21 cellular contexts compared by ENCODE assay signal in the genomic region with DNA sequence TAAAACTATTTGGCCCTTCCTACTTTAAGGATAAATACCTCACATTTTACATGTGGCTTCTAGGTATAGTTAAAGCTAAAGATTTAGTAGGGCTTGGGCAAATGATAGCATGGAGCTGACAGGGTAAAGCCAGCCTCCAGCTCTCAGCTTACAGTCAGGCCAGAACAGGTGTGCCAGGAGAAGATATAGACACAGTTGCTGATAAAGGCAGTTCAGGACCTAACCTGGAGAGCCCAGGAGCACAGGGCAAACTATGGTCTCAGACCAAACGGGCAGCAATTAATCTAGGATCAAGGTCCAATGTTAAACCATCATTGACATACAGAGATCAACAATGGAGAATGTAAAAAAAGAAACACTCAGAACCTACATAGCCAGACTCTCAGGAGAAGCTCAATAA. TPM values are rescaled to one million over a fixed set of nuclear protein-coding genes. Genes with fewer than 3 reads are reported as not detected.
DNase-seq lines count a peak whose midpoint lies in the region; ATAC-seq, FAIRE-seq and TF ChIP-seq lines count a peak whose summit lies in the region.
"Had no signal": no experiment of that assay in that cellular context is flagged by ENCODE, and none has a peak within 500 bp of the region (broad histone marks: within the 10 kb centered on the region; RNA-seq: fewer than 3 reads in every experiment).

No MANE protein-coding gene starts in this region.

- TF ChIP-seq EP300 in H1 (IDR thresholded peaks at IDR 0.05; ENCODE audit: borderline replicate concordance in 1 of 2, low read depth in 2 of 2, low read length in 2 of 2) = no peak

- no peak overlapping the region for H3K9ac ChIP-seq in H1 (replicated peaks in 1 of 4; ENCODE audit: extremely low read depth in 1 of 4, low read depth in 3 of 4, low read length in 3 of 4)
- H3K9ac ChIP-seq: BLaER1 treated with 17β-estradiol and CSF1 and Interleukin-3, amounts not matched to agents 10 nM and 100 nM had no signal

- H3K27ac Mint-ChIP-seq in natural killer cell = peak overlapping the region; percentile 76 to 86
- H3K27ac Mint-ChIP-seq in CD8-positive, alpha-beta T cell = no peak overlapping the region
- H3K27ac Mint-ChIP-seq in activated T-cell treated with anti-CD3 and anti-CD28 coated beads, Interleukin-2, amount 50 U/mL, for 72 hours = no peak overlapping the region
- H3K27ac Mint-ChIP-seq: CD4-positive, alpha-beta T cell had no signal

- no peak overlapping the region for H3K14ac ChIP-seq in H1 (ENCODE audit: insufficient read length)

- no peak overlapping the region for H2BK15ac ChIP-seq in H1 (ENCODE audit: low read length)

- CTCF ChIA-PET in H1 (lab: Charles Lee; ENCODE audit: partially characterized antibody) = interaction anchor here (1.1 to 1.4 kb wide), 3 partner anchors 34 to 157 kb away, joined by 3 to 4 read pairs (median 3); no protein-coding TSS in a partner anchor
- CTCF ChIA-PET in CD8-positive, alpha-beta T cell (lab: Charles Lee) = no interaction called here

- no peak overlapping the region for H3K4me3 ChIP-seq in H1 (ENCODE audit: extremely low read depth in 1 of 4, insufficient read depth in 2 of 4, low read depth in 3 of 4, low read length in 4 of 4)
- H3K4me3 ChIP-seq in CD8-positive, alpha-beta T cell (ENCODE audit: low read depth, low read length) = no peak overlapping the region
- H3K4me3 ChIP-seq: A549; BLaER1 treated with 17β-estradiol and CSF1 and Interleukin-3, amounts not matched to agents 10 nM and 100 nM had no signal

- POLR2A ChIA-PET in H1 (lab: Charles Lee; ENCODE audit: partially characterized antibody) = interaction anchor here (1.2 kb wide), 2 partner anchors 9 to 19 kb away, joined by 3 read pairs; no protein-coding TSS in a partner anchor
- POLR2A ChIA-PET in CD8-positive, alpha-beta T cell (lab: Charles Lee) = no interaction called here

- no peaks in the 10 kb centered on the region for H3K36me3 Mint-ChIP-seq in natural killer cell
- H3K36me3 Mint-ChIP-seq in CD8-positive, alpha-beta T cell = no peaks in the 10 kb centered on the region
- peaks cover 0 to 2% of the 10 kb centered on the region in 2 donors for H3K36me3 Mint-ChIP-seq in activated T-cell treated with anti-CD3 and anti-CD28 coated beads, Interleukin-2, amount 50 U/mL, for 72 hours (ENCODE audit: insufficient read depth in 2 of 2)

- H3K4ac ChIP-seq in H1 (replicated peaks; ENCODE audit: insufficient read length, low read depth, low read length) = no peak overlapping the region

- no peak overlapping the region for H2BK20ac ChIP-seq in H1 (ENCODE audit: low read length)

- no peak overlapping the region for H3K27ac ChIP-seq in H1 (ENCODE audit: low read depth, low read length)
- H3K27ac ChIP-seq in CD8-positive, alpha-beta T cell (ENCODE audit: low read depth, low read length) = no peak overlapping the region
- H3K27ac ChIP-seq: A549; BLaER1 treated with 17β-estradiol and CSF1 and Interleukin-3, amounts not matched to agents 10 nM and 100 nM had no signal

- H4K8ac ChIP-seq in H1 (ENCODE audit: extremely low read depth, insufficient read depth, low read length) = no peak overlapping the region

- H2BK120ac ChIP-seq in H1 (replicated peaks; ENCODE audit: low read depth, low read length) = no peak overlapping the region

- no peaks in the 10 kb centered on the region for H4K20me1 ChIP-seq in H1 (replicated peaks in 1 of 2; ENCODE audit: control insufficient read depth in 1 of 2, insufficient read depth in 2 of 2, low read length in 2 of 2)
- H4K20me1 ChIP-seq: BLaER1 treated with 17β-estradiol and CSF1 and Interleukin-3, amounts not matched to agents 10 nM and 100 nM had no signal

- no peak overlapping the region for H3K4me2 ChIP-seq in H1 (ENCODE audit: insufficient read depth in 1 of 2, low read depth in 2 of 2, low read length in 2 of 2)
- H3K4me2 ChIP-seq: A549; BLaER1 treated with 17β-estradiol and CSF1 and Interleukin-3, amounts not matched to agents 10 nM and 100 nM had no signal

- H3K4me3 Mint-ChIP-seq in natural killer cell = peak overlapping the region; percentile 63
- H3K4me3 Mint-ChIP-seq in CD8-positive, alpha-beta T cell = no peak overlapping the region
- no peak overlapping the region for H3K4me3 Mint-ChIP-seq in activated T-cell treated with anti-CD3 and anti-CD28 coated beads, Interleukin-2, amount 50 U/mL, for 72 hours
- H3K4me3 Mint-ChIP-seq: CD4-positive, alpha-beta T cell had no signal

- peaks cover 0 to 4% of the 10 kb centered on the region in 2 experiments; a peak in 1 of 4 replicates for H3K9me3 ChIP-seq in H1 (ENCODE audit: insufficient read depth in 2 of 2, low read depth in 1 of 2, low read length in 1 of 2)
- no peaks in the 10 kb centered on the region for H3K9me3 ChIP-seq in CD8-positive, alpha-beta T cell (ENCODE audit: low read length)
- H3K9me3 ChIP-seq: A549, BE2C had no signal

- H4K91ac ChIP-seq in H1 (replicated peaks; ENCODE audit: insufficient read length, low read length) = no peak overlapping the region

- no peaks in the 10 kb centered on the region; the same call in 1 of the 2 replicates for H3K79me1 ChIP-seq in H1 (ENCODE audit: low read depth, low read length)

- no peaks in the 10 kb centered on the region for H3K9me3 Mint-ChIP-seq in natural killer cell
- H3K9me3 Mint-ChIP-seq in CD8-positive, alpha-beta T cell = peaks cover 5% of the 10 kb centered on the region
- H3K9me3 Mint-ChIP-seq in activated T-cell treated with anti-CD3 and anti-CD28 coated beads, Interleukin-2, amount 50 U/mL, for 72 hours = peaks cover 4 to 6% of the 10 kb centered on the region in 2 donors

- no peak for TF ChIP-seq RAD21 in H1 (IDR thresholded peaks at IDR 0.05 in 1 of 2, conservative IDR thresholded peaks at IDR 0.05 in 1 of 2; ENCODE audit: low read depth in 2 of 2, low read length in 2 of 2)

- no peak overlapping the region for H3K23ac ChIP-seq in H1 (ENCODE audit: insufficient read length)

- intact Hi-C loops in natural killer cell (cut with micrococcal nuclease) = no loop called here
- intact Hi-C loops in CD8-positive, alpha-beta T cell (cut with DNase I, micrococcal nuclease) = no loop called here

- no peak overlapping the region for H3K18ac ChIP-seq in H1 (ENCODE audit: extremely low read depth, low read length)

- no peak overlapping the region for H2AFZ ChIP-seq in H1 (ENCODE audit: low read length)

- TF ChIP-seq POLR2A in H1 (IDR thresholded peaks at IDR 0.05; ENCODE audit: control extremely low read depth in 1 of 2, low read depth in 2 of 2, low read length in 2 of 2) = no peak

- no peaks in the 10 kb centered on the region for H3K79me2 ChIP-seq in H1 (ENCODE audit: control insufficient read depth in 1 of 2, insufficient read depth in 2 of 2, low read length in 2 of 2)

- no peak for ATAC-seq in natural killer cell
- no peak for ATAC-seq in CD8-positive, alpha-beta T cell
- ATAC-seq in activated T-cell treated with anti-CD3 and anti-CD28 coated beads, Interleukin-2, amount 50 U/mL, for 72 hours (replicated peaks in 1 of 2) = no peak
- ATAC-seq: A549 had no signal

- peaks cover 36 to 38% of the 10 kb centered on the region in 2 donors for H3K4me1 Mint-ChIP-seq in natural killer cell
- peaks cover 15% of the 10 kb centered on the region for H3K4me1 Mint-ChIP-seq in CD8-positive, alpha-beta T cell (ENCODE audit: low read depth)
- peaks cover 6% of the 10 kb centered on the region for H3K4me1 Mint-ChIP-seq in activated T-cell treated with anti-CD3 and anti-CD28 coated beads, Interleukin-2, amount 50 U/mL, for 72 hours (ENCODE audit: low read depth)

- no peaks in the 10 kb centered on the region for H3K27me3 Mint-ChIP-seq in natural killer cell (ENCODE audit: low read depth in 2 of 2)
- peaks cover 4% of the 10 kb centered on the region for H3K27me3 Mint-ChIP-seq in CD8-positive, alpha-beta T cell (ENCODE audit: low read depth)
- no peaks in the 10 kb centered on the region for H3K27me3 Mint-ChIP-seq in activated T-cell treated with anti-CD3 and anti-CD28 coated beads, Interleukin-2, amount 50 U/mL, for 72 hours (ENCODE audit: low read depth)
- H3K27me3 Mint-ChIP-seq: CD4-positive, alpha-beta T cell had no signal

- peak overlapping the region; percentile 52 for H2BK12ac ChIP-seq in H1 (ENCODE audit: low read depth, low read length)

- WGBS in H1 (ENCODE audit: extremely low coverage in 1 of 2, insufficient coverage in 1 of 2, insufficient read length in 1 of 2, insufficient replicate concordance in 2 of 2, low coverage in 1 of 2, low lambda C conversion rate in 2 of 2, missing lambda C conversion rate in 1 of 2), 2 experiments = 88% methylated on average over 1 of the region's 1 CpG; no CpG with 5 or more reads in 1 of the 2 experiments

- no peak for FAIRE-seq in H1 (lab: Jason Lieb, UNC)
- FAIRE-seq: A549, G401.6, GM12892 had no signal

- H3K27me3 ChIP-seq in H1 (replicated peaks in 1 of 4; ENCODE audit: control insufficient read depth in 3 of 4, extremely low read depth in 1 of 4, insufficient read depth in 3 of 4, low read length in 3 of 4) = no peaks in the 10 kb centered on the region
- no peaks in the 10 kb centered on the region for H3K27me3 ChIP-seq in CD8-positive, alpha-beta T cell (ENCODE audit: insufficient read depth, low read length)
- H3K27me3 ChIP-seq: BE2C; BLaER1 treated with 17β-estradiol and CSF1 and Interleukin-3, amounts not matched to agents 10 nM and 100 nM had no signal

- no peak overlapping the region for H2BK5ac ChIP-seq in H1 (ENCODE audit: low read depth, low read length)

- TF ChIP-seq CTCF in H1 (IDR thresholded peaks at IDR 0.05; ENCODE audit: control extremely low read depth in 1 of 3, insufficient read depth in 1 of 3, low read depth in 1 of 3, low read length in 3 of 3) = no peak
- no peak for TF ChIP-seq CTCF in natural killer cell (IDR thresholded peaks at IDR 0.05)
- TF ChIP-seq CTCF in CD8-positive, alpha-beta T cell (IDR thresholded peaks at IDR 0.05) = no peak

- no peak overlapping the region for H2AK5ac ChIP-seq in H1 (ENCODE audit: low read depth, low read length)

- no peak for DNase-seq in H1 (ENCODE audit: low read depth in 1 of 2, low spot score in 2 of 2)
- peak; percentile 13 for DNase-seq in left kidney (ENCODE audit: low read depth, low spot score)
- no peak for DNase-seq in natural killer cell
- no peak for DNase-seq in NCI-H1105 treated with DMSO at 0.1 percent for 48 hours (lab: John Stamatoyannopoulos, UW)
- DNase-seq in CD8-positive, alpha-beta T cell = no peak
- DNase-seq in activated T-cell treated with anti-CD3 and anti-CD28 coated beads, Interleukin-2, amount 50 U/mL, for 72 hours = no peak
- DNase-seq: 8988T; ACHN; AML-193; BE2C; CD4-positive, alpha-beta T cell; COR-L47; DMS153; DND-41; GOT3; H7; HCEC 1CT had no signal

- H3K4me1 ChIP-seq in H1 (replicated peaks in 1 of 4; ENCODE audit: control insufficient read depth in 3 of 4, insufficient read depth in 4 of 4, low read length in 3 of 4) = peaks cover 3 to 11% (median 7%) of the 10 kb centered on the region in 4 experiments; a peak in 5 of 7 replicates
- H3K4me1 ChIP-seq in CD8-positive, alpha-beta T cell (ENCODE audit: insufficient read depth, low read length) = no peaks in the 10 kb centered on the region
- H3K4me1 ChIP-seq: A549, BE2C had no signal

- H3K23me2 ChIP-seq in H1 (ENCODE audit: low read depth, low read length) = no peaks in the 10 kb centered on the region

- H4K5ac ChIP-seq in H1 (ENCODE audit: insufficient read length, low read depth, low read length) = no peak overlapping the region

- no peaks in the 10 kb centered on the region for H3K36me3 ChIP-seq in H1 (ENCODE audit: control insufficient read depth in 2 of 4, insufficient read depth in 4 of 4, low read length in 3 of 4)
- H3K36me3 ChIP-seq in CD8-positive, alpha-beta T cell (ENCODE audit: insufficient read depth, low read length) = no peaks in the 10 kb centered on the region
- H3K36me3 ChIP-seq: BE2C; BLaER1 treated with 17β-estradiol and CSF1 and Interleukin-3, amounts not matched to agents 10 nM and 100 nM had no signal

- H3K56ac ChIP-seq in H1 (replicated peaks; ENCODE audit: insufficient read length, low read depth, low read length) = no peak overlapping the region

RNA-seq across cellular contexts. Expression of a gene that starts 4.0 kb away (rescaled TPM):
- 1.7 and 3.2 TPM in 2 replicates for total RNA-seq in H1 (2021; fragmentation: NEBNext Ultra II Directional; extraction: Animal tissue kit (Norgen Biotek cat#: 25700))
- polyA plus RNA-seq in H1 (2011; rRNA removed) = 0.25 and 0.50 TPM in 2 replicates
- polyA plus RNA-seq in H1 (2011; cell fraction: cytosol; rRNA removed) = 0.88 TPM
- 0.46 TPM for polyA plus RNA-seq in H1 (2011; cell fraction: nucleus; rRNA removed)
- polyA plus RNA-seq in H1 (2012, experiment 1 of 2) = 0.48 to 1.6 TPM (median 0.83 TPM) in 4 replicates
- polyA plus RNA-seq in H1 (2012, experiment 2 of 2) = 0.07 TPM
- 0.53 TPM for polyA plus RNA-seq in H1 (2013, experiment 1 of 2)
- 0.46 TPM for polyA plus RNA-seq in H1 (2013, experiment 2 of 2)
- 1.8 and 4.2 TPM in 2 replicates for polyA minus RNA-seq in H1 (2011; rRNA and poly(A)+ RNA removed)
- 0.66 TPM for polyA minus RNA-seq in H1 (2011; cell fraction: cytosol; rRNA and poly(A)+ RNA removed)
- 8.3 TPM for polyA minus RNA-seq in H1 (2011; cell fraction: nucleus; rRNA and poly(A)+ RNA removed)
- total RNA-seq in natural killer cell = 1 to 10 TPM; 1.4 to 1.9 (median 1.5) TPM
- not detected for total RNA-seq in CD8-positive, alpha-beta T cell
- under 1 TPM; 0.14 to 0.31 TPM for total RNA-seq in activated T-cell treated with anti-CD3 and anti-CD28 coated beads, Interleukin-2, amount 50 U/mL, for 72 hours
- polyA plus RNA-seq: A549 had no signal

Comparison
In these comparisons a context has a peak if more than half of its experiments do, and no peak if none do; other contexts are left out.
1. H3K27ac Mint-ChIP-seq: peak in natural killer cell (2 of 2); none in CD8-positive, alpha-beta T cell (single experiment) and activated T-cell treated with anti-CD3 and anti-CD28 coated beads, Interleukin-2, amount 50 U/mL, for 72 hours (single experiment).